ENCODE assay signal across 14 cellular contexts in the genomic region with DNA sequence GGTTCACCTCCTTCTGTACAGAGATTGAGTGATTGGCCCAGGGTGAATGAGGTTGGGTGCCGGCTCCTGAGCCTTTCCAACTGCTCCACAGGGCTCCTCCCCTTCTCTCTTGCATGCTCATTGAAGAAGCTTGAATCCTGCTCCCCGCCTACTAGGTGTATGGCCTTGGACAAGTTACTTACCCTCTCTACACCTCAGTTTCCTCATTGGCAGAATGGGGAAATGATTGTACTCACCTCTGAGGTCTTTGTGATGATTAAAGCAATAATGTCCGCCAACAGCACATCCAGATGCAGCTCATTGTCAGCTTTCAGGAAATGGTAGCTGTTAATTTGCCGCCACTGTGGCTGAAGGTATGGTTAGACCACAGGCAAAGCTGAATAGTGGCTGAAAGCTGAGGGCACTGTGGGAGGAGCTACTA.
A peak's percentile ranks its signal among the peaks of the same experiment; 100 is the strongest.
DNase-seq lines count a peak whose midpoint lies in the region; ATAC-seq and TF ChIP-seq lines count a peak whose summit lies in the region.
"Had no signal": no experiment of that assay in that cellular context is flagged by ENCODE, and none has a peak within 500 bp of the region (broad histone marks: within the 10 kb centered on the region; RNA-seq: fewer than 3 reads in every experiment).

No MANE protein-coding gene starts in this region.

- DNase-seq in DND-41 (peak; percentile 85), T-helper 17 cell (no peak), natural killer cell (peak; percentile 41), mucosa of gallbladder (ENCODE audit: low spot score) (no peak), nucleus accumbens (lab: John Stamatoyannopoulos, UW) (no peak)
- DNase-seq: effector CD4-positive, alpha-beta T cell; foreskin fibroblast; NCI-H2029; right cardiac atrium; SK-N-SH had no signal

- peak overlapping the region; percentile 33 for H2AFZ ChIP-seq in DND-41 (ENCODE audit: low read depth, low read length)

- no peak overlapping the region; a peak in 1 of 4 replicates for H3K4me3 ChIP-seq in DND-41 (ENCODE audit: low read depth in 1 of 2, low read length in 2 of 2)
- H3K4me3 ChIP-seq: thoracic aorta had no signal

- no peak overlapping the region for H3K9ac ChIP-seq in DND-41 (ENCODE audit: low read depth, low read length)
- H3K9ac ChIP-seq: SK-N-SH had no signal

- no peaks in the 10 kb centered on the region for H3K27me3 Mint-ChIP-seq in T-helper 17 cell
- H3K27me3 Mint-ChIP-seq in natural killer cell (ENCODE audit: low read depth in 2 of 2) = peaks cover 0 to 3% of the 10 kb centered on the region in 2 donors

- peak overlapping the region; percentile 72 for H3K27ac ChIP-seq in DND-41 (ENCODE audit: low read length)
- H3K27ac ChIP-seq: thoracic aorta had no signal

- peaks cover 26% of the 10 kb centered on the region for H3K4me1 Mint-ChIP-seq in T-helper 17 cell
- peaks cover 62 to 71% of the 10 kb centered on the region in 2 donors for H3K4me1 Mint-ChIP-seq in natural killer cell

- 0 out of 2 replicates have a peak, but pooled peaks cover 4% of the 10 kb centered on the region for H3K36me3 ChIP-seq in DND-41 (ENCODE audit: insufficient read depth, low read length)
- H3K36me3 ChIP-seq: thoracic aorta had no signal

- H3K27ac Mint-ChIP-seq in T-helper 17 cell (peak overlapping the region; percentile 54), natural killer cell (peak overlapping the region; percentile 88)

- H3K9me3 ChIP-seq in DND-41 (ENCODE audit: insufficient read depth, low read length, severe bottlenecking) = no peaks in the 10 kb centered on the region
- H3K9me3 ChIP-seq in T-helper 17 cell (ENCODE audit: control insufficient read depth, low read length, poor library complexity, severe bottlenecking) = no peaks in the 10 kb centered on the region
- H3K9me3 ChIP-seq: SK-N-SH, thoracic aorta had no signal

- H3K4me1 ChIP-seq in DND-41 (ENCODE audit: insufficient read depth, low read length) = peaks cover 49% of the 10 kb centered on the region

- TF ChIP-seq CTCF in DND-41 (IDR thresholded peaks at IDR 0.05; ENCODE audit: borderline replicate concordance, extremely low read depth, low read length, poor library complexity, severe bottlenecking) (no peak), natural killer cell (IDR thresholded peaks at IDR 0.05) (no peak)

- no peaks in the 10 kb centered on the region for H3K9me3 Mint-ChIP-seq in natural killer cell

- H3K36me3 Mint-ChIP-seq in T-helper 17 cell (ENCODE audit: low read depth) = no peaks in the 10 kb centered on the region
- peaks cover 7% of the 10 kb centered on the region for H3K36me3 Mint-ChIP-seq in natural killer cell

- ATAC-seq in DND-41 (ENCODE audit: insufficient read depth, low read depth) (peak; percentile 92), HG02943 (IDR thresholded peaks at IDR 0.05; ENCODE audit: low read depth, unreplicated experiment) (peak; percentile 41), T-helper 17 cell (peak; percentile 63), natural killer cell (peak; percentile 55 to 70 (median 65)), HG03108 (IDR thresholded peaks at IDR 0.05; ENCODE audit: unreplicated experiment) (no peak)
- ATAC-seq: HepG2 had no signal

- no peaks in the 10 kb centered on the region for H3K27me3 ChIP-seq in DND-41 (ENCODE audit: insufficient read depth, low read length, poor library complexity)

- no peaks in the 10 kb centered on the region for H3K79me2 ChIP-seq in DND-41 (ENCODE audit: insufficient read depth, low read length)

- intact Hi-C loops in natural killer cell (cut with micrococcal nuclease) = loop anchor here (1.0 kb wide), 1 partner anchor 281 kb away; no protein-coding TSS in a partner anchor

- H3K4me2 ChIP-seq in DND-41 (ENCODE audit: insufficient read depth, low read length) = peak overlapping the region; percentile 44
- H3K4me2 ChIP-seq: SK-N-SH had no signal

- H4K20me1 ChIP-seq in DND-41 (ENCODE audit: insufficient read depth, low read length) = no peaks in the 10 kb centered on the region

- H3K4me3 Mint-ChIP-seq in T-helper 17 cell (peak overlapping the region; percentile 41), natural killer cell (peak overlapping the region; percentile 82)

Comparison
In these comparisons a context has a peak if more than half of its experiments do, and no peak if none do; other contexts are left out.
1. DNase-seq: peak in DND-41 (single experiment) and natural killer cell (single experiment); none in T-helper 17 cell (0 of 3), mucosa of gallbladder (single experiment) and nucleus accumbens (0 of 56).